ENCODE assay signal across 9 cellular contexts in genomic region chr22:22802346-22802970, GRCh38.
A peak's percentile ranks its signal among the peaks of the same experiment; 100 is the strongest.
DNase-seq lines count a peak whose midpoint lies in the region; ATAC-seq and TF ChIP-seq lines count a peak whose summit lies in the region.
"Had no signal": no experiment of that assay in that cellular context is flagged by ENCODE, and none has a peak within 500 bp of the region (broad histone marks: within the 10 kb centered on the region; RNA-seq: fewer than 3 reads in every experiment).

No MANE protein-coding gene starts in this region.

- H4K20me1 ChIP-seq in KMS-11 (ENCODE audit: insufficient read depth) = no peaks in the 10 kb centered on the region
- H4K20me1 ChIP-seq in neural progenitor cell (ENCODE audit: low read depth) = no peaks in the 10 kb centered on the region

- H3K27ac ChIP-seq in KMS-11 = no peak overlapping the region
- H3K27ac ChIP-seq in neural progenitor cell = no peak overlapping the region

- no peaks in the 10 kb centered on the region for H3K36me3 Mint-ChIP-seq in neural progenitor cell

- H3K4me1 ChIP-seq in KMS-11 (ENCODE audit: low read depth, poor library complexity, severe bottlenecking) (peaks cover 25% of the 10 kb centered on the region), neural progenitor cell (no peaks in the 10 kb centered on the region)

- H3K79me2 ChIP-seq in KMS-11 (ENCODE audit: insufficient read depth, low read depth) = no peaks in the 10 kb centered on the region
- H3K79me2 ChIP-seq in neural progenitor cell (ENCODE audit: low read depth) = no peaks in the 10 kb centered on the region

- H3K4me2 ChIP-seq in KMS-11 (no peak overlapping the region), neural progenitor cell (no peak overlapping the region)

- no peaks in the 10 kb centered on the region for H3F3A ChIP-seq in neural progenitor cell (ENCODE audit: low read depth)

- H3K9me3 Mint-ChIP-seq in neural progenitor cell = no peaks in the 10 kb centered on the region

- H3K27me3 Mint-ChIP-seq in neural progenitor cell (ENCODE audit: insufficient read depth, low read depth) = no peaks in the 10 kb centered on the region
- H3K27me3 Mint-ChIP-seq: activated naive CD8-positive, alpha-beta T cell had no signal

- H3K4me3 ChIP-seq in KMS-11 (IDR thresholded peaks at IDR 0.05; ENCODE audit: insufficient read depth, low read depth, low read length) = no peak overlapping the region
- H3K4me3 ChIP-seq in neural progenitor cell = no peak overlapping the region

- ATAC-seq in GM19463 (IDR thresholded peaks at IDR 0.05; ENCODE audit: unreplicated experiment) = no peak

- no peak overlapping the region for H3K27ac Mint-ChIP-seq in neural progenitor cell
- H3K27ac Mint-ChIP-seq: activated naive CD8-positive, alpha-beta T cell had no signal

- H3K9me3 ChIP-seq in neural progenitor cell (ENCODE audit: low read depth) = no peaks in the 10 kb centered on the region

- DNase-seq in activated CD4-positive, alpha-beta T cell treated with anti-CD3 and anti-CD28 coated beads for 48 hours = peak; percentile 56
- no peak for DNase-seq in activated CD4-positive, alpha-beta T cell treated with anti-CD3 and anti-CD28 coated beads, Interleukin-2, amount 50 U/mL, for 1 hour
- DNase-seq in activated T-helper 1 cell treated with Interleukin-2 at 50 U/mL for 16 hours (ENCODE audit: low read depth) (peak; percentile 28), neural progenitor cell (ENCODE audit: low spot score) (peak; percentile 26), nucleus accumbens (lab: John Stamatoyannopoulos, UW) (no peak), middle frontal gyrus (ENCODE audit: extremely low spot score, low spot score) (no peak)

- H3K9ac ChIP-seq in KMS-11 (no peak overlapping the region), neural progenitor cell (no peak overlapping the region)

- H2AFZ ChIP-seq in KMS-11 (ENCODE audit: low read depth) (no peak overlapping the region), neural progenitor cell (replicated peaks) (no peak overlapping the region)

- TF ChIP-seq CTCF in KMS-11 (conservative IDR thresholded peaks at IDR 0.05; ENCODE audit: low read depth, low read length) = peak; percentile 85
- TF ChIP-seq CTCF in neural progenitor cell (IDR thresholded peaks at IDR 0.05) = peak; percentile 52

- H3K27me3 ChIP-seq in KMS-11 (ENCODE audit: insufficient read depth, low read depth) = no peaks in the 10 kb centered on the region
- H3K27me3 ChIP-seq in neural progenitor cell = peaks cover 100% of the 10 kb centered on the region

- no peak overlapping the region for H3K4me3 Mint-ChIP-seq in neural progenitor cell
- H3K4me3 Mint-ChIP-seq: activated naive CD8-positive, alpha-beta T cell had no signal

- H3K4me1 Mint-ChIP-seq in neural progenitor cell = no peaks in the 10 kb centered on the region

- H3K36me3 ChIP-seq in KMS-11 (ENCODE audit: insufficient read depth) = no peaks in the 10 kb centered on the region
- H3K36me3 ChIP-seq in neural progenitor cell = no peaks in the 10 kb centered on the region

Comparison
In these comparisons a context has a peak if more than half of its experiments do, and no peak if none do; other contexts are left out.
1. DNase-seq: peak in activated CD4-positive, alpha-beta T cell treated with anti-CD3 and anti-CD28 coated beads for 48 hours (single experiment), activated T-helper 1 cell treated with Interleukin-2 at 50 U/mL for 16 hours (single experiment) and neural progenitor cell (single experiment); none in activated CD4-positive, alpha-beta T cell treated with anti-CD3 and anti-CD28 coated beads, Interleukin-2, amount 50 U/mL, for 1 hour (single experiment), nucleus accumbens (0 of 56) and middle frontal gyrus (single experiment).